ENCODE assay signal across 1 cellular context in the genomic region with DNA sequence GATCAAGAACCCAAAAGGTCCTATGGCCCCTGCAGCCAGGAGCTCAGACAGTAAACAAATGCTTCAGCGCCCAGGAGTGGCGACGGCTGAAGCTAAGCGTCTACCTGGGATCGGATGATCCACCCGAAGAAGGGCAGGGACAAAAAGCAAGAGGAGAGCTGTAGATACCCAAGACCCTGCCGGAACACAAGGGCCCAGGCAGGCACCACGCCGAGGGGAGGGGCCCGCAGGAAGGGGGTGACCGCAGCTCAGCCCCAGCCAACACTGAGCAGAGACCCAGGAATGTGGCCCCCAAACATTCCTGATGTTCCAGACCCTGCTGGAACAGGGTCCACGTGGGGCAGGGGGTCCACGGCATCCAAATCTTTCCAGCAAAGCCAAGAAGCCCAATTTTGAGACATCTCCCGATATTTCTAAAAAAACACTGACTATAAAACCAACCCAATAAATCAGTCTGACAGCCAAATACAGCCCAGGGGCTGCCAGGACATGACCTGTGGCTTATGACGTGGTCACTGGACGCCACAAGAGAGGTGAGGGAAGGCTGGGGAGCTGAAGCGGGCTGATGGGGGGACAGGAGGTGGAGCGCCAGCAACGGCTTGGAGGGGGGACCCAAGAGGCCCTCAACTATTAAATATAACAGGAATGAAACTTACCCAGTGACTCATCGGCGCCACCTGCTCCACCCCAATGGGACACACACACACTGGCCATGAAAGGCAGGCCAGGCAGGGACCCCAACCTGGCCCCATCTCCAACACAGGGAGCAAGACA.
TF ChIP-seq lines count a peak whose summit lies in the region.

No MANE protein-coding gene starts in this region.

TF ChIP-seq in H1, 55 proteins besides CTCF, POLR2A, EP300 and RAD21 (continued from another document):
- peak; percentile 58; the same call in 1 of the 2 replicates for TF ChIP-seq TEAD4 (IDR thresholded peaks at IDR 0.05; ENCODE audit: low read depth, low read length)
